Comparison of ENCODE assay signal across 17 cellular contexts in the genomic region with DNA sequence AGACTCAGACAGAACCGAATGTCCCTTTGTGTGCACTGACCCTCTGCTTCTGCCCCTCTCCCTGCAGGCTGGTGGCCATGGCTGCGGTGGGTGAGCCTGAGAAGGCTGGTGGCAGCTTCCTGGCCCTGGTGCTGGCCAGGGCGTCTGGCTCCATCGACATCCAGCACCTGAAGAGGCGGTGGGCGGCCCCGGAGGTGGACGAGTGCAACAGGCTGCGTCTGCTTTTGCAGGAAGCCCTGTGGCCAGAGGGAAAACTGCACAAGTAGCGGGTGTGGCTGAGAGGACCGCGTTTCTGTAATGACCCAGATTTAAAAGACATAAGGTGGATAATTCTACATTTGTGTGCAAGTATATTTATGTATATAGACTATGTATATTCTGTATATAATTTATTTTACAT.
DNase-seq lines count a peak whose midpoint lies in the region; ATAC-seq and TF ChIP-seq lines count a peak whose summit lies in the region.
"Had no signal": no experiment of that assay in that cellular context is flagged by ENCODE, and none has a peak within 500 bp of the region (broad histone marks: within the 10 kb centered on the region; RNA-seq: fewer than 3 reads in every experiment).

No MANE protein-coding gene starts in this region.

- H3K9me3 Mint-ChIP-seq in GM23338 (peaks cover 19% of the 10 kb centered on the region), Calu3 (ENCODE audit: low read depth, unreplicated experiment) (peaks cover 6% of the 10 kb centered on the region)

- H3K36me3 Mint-ChIP-seq in GM23338 (ENCODE audit: low read depth) (peaks cover 49% of the 10 kb centered on the region), Calu3 (ENCODE audit: insufficient read depth, unreplicated experiment) (peaks cover 8% of the 10 kb centered on the region)

- intact Hi-C loops in Calu3 (cut with micrococcal nuclease; ENCODE audit: unreplicated experiment): no loop called here

- H3F3A ChIP-seq in GM23338 (replicated peaks; ENCODE audit: low read depth): no peaks in the 10 kb centered on the region

- H4K20me1 ChIP-seq in BLaER1 (no peaks in the 10 kb centered on the region), GM23338 (replicated peaks; ENCODE audit: insufficient read depth) (no peaks in the 10 kb centered on the region; the same call in 1 of the 2 replicates)

- peaks cover 13% of the 10 kb centered on the region for H3K27me3 Mint-ChIP-seq in GM23338 (ENCODE audit: insufficient read depth, low read depth, poor library complexity)
- no peaks in the 10 kb centered on the region for H3K27me3 Mint-ChIP-seq in Calu3 (ENCODE audit: unreplicated experiment)
- H3K27me3 Mint-ChIP-seq: CD4-positive, alpha-beta memory T cell; IgD-negative memory B cell had no signal

- H3K27me3 ChIP-seq in BLaER1 (no peaks in the 10 kb centered on the region), GM23338 (ENCODE audit: insufficient read depth) (no peaks in the 10 kb centered on the region)

- H3K4me3 Mint-ChIP-seq in GM23338 (no peak overlapping the region), Calu3 (ENCODE audit: low read depth, unreplicated experiment) (no peak overlapping the region)
- H3K4me3 Mint-ChIP-seq: CD4-positive, alpha-beta memory T cell had no signal

- H3K27ac Mint-ChIP-seq in GM23338 (no peak overlapping the region), Calu3 (ENCODE audit: unreplicated experiment) (no peak overlapping the region)
- H3K27ac Mint-ChIP-seq: CD4-positive, alpha-beta memory T cell; IgD-negative memory B cell had no signal

- no peaks in the 10 kb centered on the region for H3K79me2 ChIP-seq in GM23338 (replicated peaks; ENCODE audit: insufficient read depth)

- H3K4me1 ChIP-seq in BLaER1 (no peaks in the 10 kb centered on the region), GM23338 (ENCODE audit: insufficient read depth) (no peaks in the 10 kb centered on the region)
- H3K4me1 ChIP-seq: A549 had no signal

- no peaks in the 10 kb centered on the region for H3K9me2 ChIP-seq in GM23338 (ENCODE audit: insufficient read depth)

- H3K4me2 ChIP-seq in BLaER1: no peak overlapping the region
- H3K4me2 ChIP-seq in GM23338: no peak overlapping the region
- H3K4me2 ChIP-seq: A549 had no signal

- H3K36me3 ChIP-seq in BLaER1 (peaks cover 83% of the 10 kb centered on the region), GM23338 (ENCODE audit: insufficient read depth) (no peaks in the 10 kb centered on the region)

- peak; percentile 33 for DNase-seq in GM23338 (ENCODE audit: low spot score)
- peak; percentile 67 for DNase-seq in islet precursor cell
- no peak for DNase-seq in activated naive CD4-positive, alpha-beta T cell treated with Interleukin-2 at 50 U/mL for 16 hours
- no peak for DNase-seq in Calu3
- DNase-seq in NCI-H2081 (lab: John Stamatoyannopoulos, UW): no peak
- DNase-seq: CD4-positive, alpha-beta memory T cell; MM.1S; NCI-H1092 treated with DMSO at 0.1 percent for 48 hours; NCI-H146; NCI-H2029 treated with DMSO at 0.1 percent for 48 hours; NCI-H774 had no signal

- H3K4me3 ChIP-seq in BLaER1 (no peak overlapping the region), GM23338 (no peak overlapping the region)
- H3K4me3 ChIP-seq: A549 had no signal

- peak; percentile 59; the same call in 1 of the 3 replicates for ATAC-seq in GM23338
- ATAC-seq in GM21576 (IDR thresholded peaks at IDR 0.05; ENCODE audit: unreplicated experiment): no peak
- ATAC-seq: Right ventricle myocardium inferior had no signal

- no peaks in the 10 kb centered on the region for H3K4me1 Mint-ChIP-seq in GM23338
- no peaks in the 10 kb centered on the region for H3K4me1 Mint-ChIP-seq in Calu3 (ENCODE audit: low read depth, unreplicated experiment)
- H3K4me1 Mint-ChIP-seq: CD4-positive, alpha-beta memory T cell; IgD-negative memory B cell had no signal

- H3K9ac ChIP-seq in BLaER1: no peak overlapping the region

- no TSS peak for BruUV-seq in Calu3 (replicated peaks; lab: Mats Ljungman, UMichigan)

- TF ChIP-seq CTCF in GM23338 (conservative IDR thresholded peaks at IDR 0.05; ENCODE audit: low read depth in 2 of 2) (no peak), Calu3 (IDR thresholded peaks at IDR 0.05; ENCODE audit: unreplicated experiment) (no peak)

- peaks cover 10% of the 10 kb centered on the region for H3K9me3 ChIP-seq in BLaER1

- 0 out of 2 replicates have a peak overlapping the region, but pooled peaks have one; percentile 6 for H3K27ac ChIP-seq in BLaER1
- no peak overlapping the region for H3K27ac ChIP-seq in GM23338 (ENCODE audit: low read depth)
- H3K27ac ChIP-seq in angular gyrus (ENCODE audit: low read depth, low read length): peak overlapping the region; percentile 67
- H3K27ac ChIP-seq: A549 had no signal

- no peak overlapping the region for H2AFZ ChIP-seq in GM23338

- CTCF ChIA-PET in Calu3 (lab: Charles Lee): no interaction called here

TF ChIP-seq in GM23338, 12 proteins besides CTCF, POLR2A, EP300 and RAD21 (continues in another document):
- TF ChIP-seq EZH2phosphoT487 (IDR thresholded peaks at IDR 0.05; ENCODE audit: unreplicated experiment) (no peak), ZNF331 (CRISPR knock-in tag; IDR thresholded peaks at IDR 0.05; ENCODE audit: low read depth) (no peak), JUNB (IDR thresholded peaks at IDR 0.05; ENCODE audit: unreplicated experiment) (no peak), CREB1 (CRISPR knock-in tag; IDR thresholded peaks at IDR 0.05; ENCODE audit: low read depth) (no peak), POLR2AphosphoS5 (IDR thresholded peaks at IDR 0.05; ENCODE audit: low read depth) (no peak), ZNF114 (CRISPR knock-in tag; IDR thresholded peaks at IDR 0.05) (no peak), STAT1 (IDR thresholded peaks at IDR 0.05; ENCODE audit: unreplicated experiment) (no peak)
- TF ChIP-seq, protein P1, sequence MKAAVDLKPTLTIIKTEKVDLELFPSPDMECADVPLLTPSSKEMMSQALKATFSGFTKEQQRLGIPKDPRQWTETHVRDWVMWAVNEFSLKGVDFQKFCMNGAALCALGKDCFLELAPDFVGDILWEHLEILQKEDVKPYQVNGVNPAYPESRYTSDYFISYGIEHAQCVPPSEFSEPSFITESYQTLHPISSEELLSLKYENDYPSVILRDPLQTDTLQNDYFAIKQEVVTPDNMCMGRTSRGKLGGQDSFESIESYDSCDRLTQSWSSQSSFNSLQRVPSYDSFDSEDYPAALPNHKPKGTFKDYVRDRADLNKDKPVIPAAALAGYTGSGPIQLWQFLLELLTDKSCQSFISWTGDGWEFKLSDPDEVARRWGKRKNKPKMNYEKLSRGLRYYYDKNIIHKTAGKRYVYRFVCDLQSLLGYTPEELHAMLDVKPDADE (IDR thresholded peaks at IDR 0.05): no peak
- TF ChIP-seq, protein P2, sequence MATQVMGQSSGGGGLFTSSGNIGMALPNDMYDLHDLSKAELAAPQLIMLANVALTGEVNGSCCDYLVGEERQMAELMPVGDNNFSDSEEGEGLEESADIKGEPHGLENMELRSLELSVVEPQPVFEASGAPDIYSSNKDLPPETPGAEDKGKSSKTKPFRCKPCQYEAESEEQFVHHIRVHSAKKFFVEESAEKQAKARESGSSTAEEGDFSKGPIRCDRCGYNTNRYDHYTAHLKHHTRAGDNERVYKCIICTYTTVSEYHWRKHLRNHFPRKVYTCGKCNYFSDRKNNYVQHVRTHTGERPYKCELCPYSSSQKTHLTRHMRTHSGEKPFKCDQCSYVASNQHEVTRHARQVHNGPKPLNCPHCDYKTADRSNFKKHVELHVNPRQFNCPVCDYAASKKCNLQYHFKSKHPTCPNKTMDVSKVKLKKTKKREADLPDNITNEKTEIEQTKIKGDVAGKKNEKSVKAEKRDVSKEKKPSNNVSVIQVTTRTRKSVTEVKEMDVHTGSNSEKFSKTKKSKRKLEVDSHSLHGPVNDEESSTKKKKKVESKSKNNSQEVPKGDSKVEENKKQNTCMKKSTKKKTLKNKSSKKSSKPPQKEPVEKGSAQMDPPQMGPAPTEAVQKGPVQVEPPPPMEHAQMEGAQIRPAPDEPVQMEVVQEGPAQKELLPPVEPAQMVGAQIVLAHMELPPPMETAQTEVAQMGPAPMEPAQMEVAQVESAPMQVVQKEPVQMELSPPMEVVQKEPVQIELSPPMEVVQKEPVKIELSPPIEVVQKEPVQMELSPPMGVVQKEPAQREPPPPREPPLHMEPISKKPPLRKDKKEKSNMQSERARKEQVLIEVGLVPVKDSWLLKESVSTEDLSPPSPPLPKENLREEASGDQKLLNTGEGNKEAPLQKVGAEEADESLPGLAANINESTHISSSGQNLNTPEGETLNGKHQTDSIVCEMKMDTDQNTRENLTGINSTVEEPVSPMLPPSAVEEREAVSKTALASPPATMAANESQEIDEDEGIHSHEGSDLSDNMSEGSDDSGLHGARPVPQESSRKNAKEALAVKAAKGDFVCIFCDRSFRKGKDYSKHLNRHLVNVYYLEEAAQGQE (IDR thresholded peaks at IDR 0.05; ENCODE audit: unreplicated experiment): no peak

Comparison
In these comparisons a context has a peak if more than half of its experiments do, and no peak if none do; other contexts are left out.
1. DNase-seq: peak in GM23338 (single experiment) and islet precursor cell (single experiment); none in activated naive CD4-positive, alpha-beta T cell treated with Interleukin-2 at 50 U/mL for 16 hours (single experiment), Calu3 (single experiment) and NCI-H2081 (0 of 2).